ENCODE assay signal across 1 cellular context in genomic region chr10:102055647-102056419, GRCh38.
TF ChIP-seq lines count a peak whose summit lies in the region.

Gene ARMH3 (minus strand): TSS chr10:102056173. CDS start chr10:102040114, 16,059 bp downstream.

TF ChIP-seq in GM12878, 131 proteins besides CTCF, POLR2A, EP300 and RAD21 (continued from another document and continues in another):
- TF ChIP-seq, protein P1, sequence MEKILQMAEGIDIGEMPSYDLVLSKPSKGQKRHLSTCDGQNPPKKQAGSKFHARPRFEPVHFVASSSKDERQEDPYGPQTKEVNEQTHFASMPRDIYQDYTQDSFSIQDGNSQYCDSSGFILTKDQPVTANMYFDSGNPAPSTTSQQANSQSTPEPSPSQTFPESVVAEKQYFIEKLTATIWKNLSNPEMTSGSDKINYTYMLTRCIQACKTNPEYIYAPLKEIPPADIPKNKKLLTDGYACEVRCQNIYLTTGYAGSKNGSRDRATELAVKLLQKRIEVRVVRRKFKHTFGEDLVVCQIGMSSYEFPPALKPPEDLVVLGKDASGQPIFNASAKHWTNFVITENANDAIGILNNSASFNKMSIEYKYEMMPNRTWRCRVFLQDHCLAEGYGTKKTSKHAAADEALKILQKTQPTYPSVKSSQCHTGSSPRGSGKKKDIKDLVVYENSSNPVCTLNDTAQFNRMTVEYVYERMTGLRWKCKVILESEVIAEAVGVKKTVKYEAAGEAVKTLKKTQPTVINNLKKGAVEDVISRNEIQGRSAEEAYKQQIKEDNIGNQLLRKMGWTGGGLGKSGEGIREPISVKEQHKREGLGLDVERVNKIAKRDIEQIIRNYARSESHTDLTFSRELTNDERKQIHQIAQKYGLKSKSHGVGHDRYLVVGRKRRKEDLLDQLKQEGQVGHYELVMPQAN (conservative IDR thresholded peaks at IDR 0.05), result peak; percentile 79; the same call in 1 of the 2 replicates
- no peak for TF ChIP-seq CBX3 (IDR thresholded peaks at IDR 0.05; ENCODE audit: borderline replicate concordance, low read depth)
- TF ChIP-seq, protein P2, sequence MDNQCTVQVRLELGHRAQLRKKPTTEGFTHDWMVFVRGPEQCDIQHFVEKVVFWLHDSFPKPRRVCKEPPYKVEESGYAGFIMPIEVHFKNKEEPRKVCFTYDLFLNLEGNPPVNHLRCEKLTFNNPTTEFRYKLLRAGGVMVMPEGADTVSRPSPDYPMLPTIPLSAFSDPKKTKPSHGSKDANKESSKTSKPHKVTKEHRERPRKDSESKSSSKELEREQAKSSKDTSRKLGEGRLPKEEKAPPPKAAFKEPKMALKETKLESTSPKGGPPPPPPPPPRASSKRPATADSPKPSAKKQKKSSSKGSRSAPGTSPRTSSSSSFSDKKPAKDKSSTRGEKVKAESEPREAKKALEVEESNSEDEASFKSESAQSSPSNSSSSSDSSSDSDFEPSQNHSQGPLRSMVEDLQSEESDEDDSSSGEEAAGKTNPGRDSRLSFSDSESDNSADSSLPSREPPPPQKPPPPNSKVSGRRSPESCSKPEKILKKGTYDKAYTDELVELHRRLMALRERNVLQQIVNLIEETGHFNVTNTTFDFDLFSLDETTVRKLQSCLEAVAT (IDR thresholded peaks at IDR 0.05), result no peak
- 0 out of 2 replicates have a peak, but pooled peaks have one; percentile 57 for TF ChIP-seq WRNIP1 (IDR thresholded peaks at IDR 0.05; ENCODE audit: borderline replicate concordance, low read depth, low read length)
- no peak for TF ChIP-seq SKIL (IDR thresholded peaks at IDR 0.05; ENCODE audit: low read depth, poor library complexity, severe bottlenecking)
- no peak for TF ChIP-seq BMI1 (IDR thresholded peaks at IDR 0.05; ENCODE audit: borderline replicate concordance)
- TF ChIP-seq BACH1 (IDR thresholded peaks at IDR 0.05; ENCODE audit: borderline replicate concordance), result peak; percentile 90
- TF ChIP-seq TAF1 (IDR thresholded peaks at IDR 0.05; ENCODE audit: borderline replicate concordance, low read depth, low read length), result peak; percentile 58; the same call in 1 of the 2 replicates
- no peak for TF ChIP-seq ZNF622 (IDR thresholded peaks at IDR 0.05)
- TF ChIP-seq, protein P3, sequence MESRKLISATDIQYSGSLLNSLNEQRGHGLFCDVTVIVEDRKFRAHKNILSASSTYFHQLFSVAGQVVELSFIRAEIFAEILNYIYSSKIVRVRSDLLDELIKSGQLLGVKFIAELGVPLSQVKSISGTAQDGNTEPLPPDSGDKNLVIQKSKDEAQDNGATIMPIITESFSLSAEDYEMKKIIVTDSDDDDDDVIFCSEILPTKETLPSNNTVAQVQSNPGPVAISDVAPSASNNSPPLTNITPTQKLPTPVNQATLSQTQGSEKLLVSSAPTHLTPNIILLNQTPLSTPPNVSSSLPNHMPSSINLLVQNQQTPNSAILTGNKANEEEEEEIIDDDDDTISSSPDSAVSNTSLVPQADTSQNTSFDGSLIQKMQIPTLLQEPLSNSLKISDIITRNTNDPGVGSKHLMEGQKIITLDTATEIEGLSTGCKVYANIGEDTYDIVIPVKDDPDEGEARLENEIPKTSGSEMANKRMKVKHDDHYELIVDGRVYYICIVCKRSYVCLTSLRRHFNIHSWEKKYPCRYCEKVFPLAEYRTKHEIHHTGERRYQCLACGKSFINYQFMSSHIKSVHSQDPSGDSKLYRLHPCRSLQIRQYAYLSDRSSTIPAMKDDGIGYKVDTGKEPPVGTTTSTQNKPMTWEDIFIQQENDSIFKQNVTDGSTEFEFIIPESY (IDR thresholded peaks at IDR 0.05), result no peak
- peak; percentile 95; the same call in 1 of the 2 replicates for TF ChIP-seq ASH2L (IDR thresholded peaks at IDR 0.05; ENCODE audit: borderline replicate concordance, low read depth)
- TF ChIP-seq PAX5 (IDR thresholded peaks at IDR 0.05; ENCODE audit: borderline replicate concordance, low read depth, low read length), result 0 out of 2 replicates have a peak, but pooled peaks have one; percentile 3
- TF ChIP-seq SMC3 (IDR thresholded peaks at IDR 0.05; ENCODE audit: borderline replicate concordance, low read length), result no peak
- TF ChIP-seq NR2F1 (conservative IDR thresholded peaks at IDR 0.05), result peak; percentile 100
- TF ChIP-seq MYB (IDR thresholded peaks at IDR 0.05; ENCODE audit: borderline replicate concordance, low read depth, low read length), result no peak
- TF ChIP-seq CHD1 (IDR thresholded peaks at IDR 0.05; ENCODE audit: low read depth, low read length), result peak; percentile 81; the same call in 1 of the 2 replicates
- TF ChIP-seq RCOR1 (conservative IDR thresholded peaks at IDR 0.05; ENCODE audit: low read depth, low read length), result 0 out of 2 replicates have a peak, but pooled peaks have one; percentile 27
- peak; percentile 89 for TF ChIP-seq CREB1 (IDR thresholded peaks at IDR 0.05; ENCODE audit: low read depth)
- 0 out of 2 replicates have a peak, but pooled peaks have one; percentile 8 for TF ChIP-seq BRCA1 (IDR thresholded peaks at IDR 0.05; ENCODE audit: low read depth, low read length)
- TF ChIP-seq E2F8 (IDR thresholded peaks at IDR 0.05; ENCODE audit: low read depth, partially characterized antibody), result no peak
- TF ChIP-seq SPI1 (IDR thresholded peaks at IDR 0.05; ENCODE audit: borderline replicate concordance, insufficient read depth, low read depth, low read length), result no peak
- TF ChIP-seq HSF1 (IDR thresholded peaks at IDR 0.05; ENCODE audit: low read depth, low read length), result no peak
- TF ChIP-seq NR2C1 (IDR thresholded peaks at IDR 0.05), result peak; percentile 95
- TF ChIP-seq CHD2 (IDR thresholded peaks at IDR 0.05; ENCODE audit: borderline replicate concordance, low read depth, low read length), result peak; percentile 84
- TF ChIP-seq MAX (IDR thresholded peaks at IDR 0.05; ENCODE audit: low read depth, low read length), result peak; percentile 52; the same call in 1 of the 2 replicates
- no peak; the same call in none of the 2 replicates for TF ChIP-seq STAT1 (conservative IDR thresholded peaks at IDR 0.05)
- TF ChIP-seq NBN (IDR thresholded peaks at IDR 0.05), result 0 out of 2 replicates have a peak, but pooled peaks have one; percentile 8
- TF ChIP-seq NFIC (IDR thresholded peaks at IDR 0.05; ENCODE audit: low read depth, low read length), result no peak
- TF ChIP-seq GATAD2B (conservative IDR thresholded peaks at IDR 0.05; ENCODE audit: low read depth), result peak; percentile 95
- peak; percentile 81 for TF ChIP-seq SIN3A (IDR thresholded peaks at IDR 0.05; ENCODE audit: low read depth, low read length)
- TF ChIP-seq ZNF274 (IDR thresholded peaks at IDR 0.05; ENCODE audit: insufficient read depth, insufficient read length), result no peak
- peak; percentile 88 for TF ChIP-seq RELB (IDR thresholded peaks at IDR 0.05; ENCODE audit: low read depth)
- no peak for TF ChIP-seq HDAC6 (IDR thresholded peaks at IDR 0.05; ENCODE audit: unreplicated experiment)
- peak; percentile 91 for TF ChIP-seq NR2C2 (IDR thresholded peaks at IDR 0.05; ENCODE audit: borderline replicate concordance, control insufficient read depth, insufficient read length, low read depth)
- TF ChIP-seq USF2 (IDR thresholded peaks at IDR 0.05; ENCODE audit: borderline replicate concordance, low read depth, low read length), result no peak
- TF ChIP-seq BCL11A (IDR thresholded peaks at IDR 0.05; ENCODE audit: low read depth, low read length), result peak; percentile 36; the same call in 1 of the 2 replicates
- no peak for TF ChIP-seq ZNF384 (IDR thresholded peaks at IDR 0.05; ENCODE audit: borderline replicate concordance, low read depth, low read length)
- peak; percentile 96 for TF ChIP-seq IKZF1 (conservative IDR thresholded peaks at IDR 0.05)
- TF ChIP-seq, protein P4, sequence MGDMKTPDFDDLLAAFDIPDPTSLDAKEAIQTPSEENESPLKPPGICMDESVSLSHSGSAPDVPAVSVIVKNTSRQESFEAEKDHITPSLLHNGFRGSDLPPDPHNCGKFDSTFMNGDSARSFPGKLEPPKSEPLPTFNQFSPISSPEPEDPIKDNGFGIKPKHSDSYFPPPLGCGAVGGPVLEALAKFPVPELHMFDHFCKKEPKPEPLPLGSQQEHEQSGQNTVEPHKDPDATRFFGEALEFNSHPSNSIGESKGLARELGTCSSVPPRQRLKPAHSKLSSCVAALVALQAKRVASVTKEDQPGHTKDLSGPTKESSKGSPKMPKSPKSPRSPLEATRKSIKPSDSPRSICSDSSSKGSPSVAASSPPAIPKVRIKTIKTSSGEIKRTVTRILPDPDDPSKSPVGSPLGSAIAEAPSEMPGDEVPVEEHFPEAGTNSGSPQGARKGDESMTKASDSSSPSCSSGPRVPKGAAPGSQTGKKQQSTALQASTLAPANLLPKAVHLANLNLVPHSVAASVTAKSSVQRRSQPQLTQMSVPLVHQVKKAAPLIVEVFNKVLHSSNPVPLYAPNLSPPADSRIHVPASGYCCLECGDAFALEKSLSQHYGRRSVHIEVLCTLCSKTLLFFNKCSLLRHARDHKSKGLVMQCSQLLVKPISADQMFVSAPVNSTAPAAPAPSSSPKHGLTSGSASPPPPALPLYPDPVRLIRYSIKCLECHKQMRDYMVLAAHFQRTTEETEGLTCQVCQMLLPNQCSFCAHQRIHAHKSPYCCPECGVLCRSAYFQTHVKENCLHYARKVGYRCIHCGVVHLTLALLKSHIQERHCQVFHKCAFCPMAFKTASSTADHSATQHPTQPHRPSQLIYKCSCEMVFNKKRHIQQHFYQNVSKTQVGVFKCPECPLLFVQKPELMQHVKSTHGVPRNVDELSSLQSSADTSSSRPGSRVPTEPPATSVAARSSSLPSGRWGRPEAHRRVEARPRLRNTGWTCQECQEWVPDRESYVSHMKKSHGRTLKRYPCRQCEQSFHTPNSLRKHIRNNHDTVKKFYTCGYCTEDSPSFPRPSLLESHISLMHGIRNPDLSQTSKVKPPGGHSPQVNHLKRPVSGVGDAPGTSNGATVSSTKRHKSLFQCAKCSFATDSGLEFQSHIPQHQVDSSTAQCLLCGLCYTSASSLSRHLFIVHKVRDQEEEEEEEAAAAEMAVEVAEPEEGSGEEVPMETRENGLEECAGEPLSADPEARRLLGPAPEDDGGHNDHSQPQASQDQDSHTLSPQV (IDR thresholded peaks at IDR 0.05), result no peak
- TF ChIP-seq POLR2AphosphoS2 (IDR thresholded peaks at IDR 0.05; ENCODE audit: low read depth, low read length), result peak; percentile 87; the same call in 1 of the 2 replicates
- no peak for TF ChIP-seq ZNF217 (IDR thresholded peaks at IDR 0.05)
- TF ChIP-seq TBL1XR1 (IDR thresholded peaks at IDR 0.05; ENCODE audit: low read depth, low read length), result no peak
- peak; percentile 77 for TF ChIP-seq MTA2 (IDR thresholded peaks at IDR 0.05; ENCODE audit: low read depth)
